ENCODE assay signal across 15 cellular contexts in genomic region chr16:50271148-50272041, GRCh38. TPM values are rescaled to one million over a fixed set of nuclear protein-coding genes. Genes with fewer than 3 reads are reported as not detected.
A peak's percentile ranks its signal among the peaks of the same experiment; 100 is the strongest.
DNase-seq lines count a peak whose midpoint lies in the region; ATAC-seq and TF ChIP-seq lines count a peak whose summit lies in the region.
"Had no signal": no experiment of that assay in that cellular context is flagged by ENCODE, and none has a peak within 500 bp of the region (broad histone marks: within the 10 kb centered on the region; RNA-seq: fewer than 3 reads in every experiment).

No MANE protein-coding gene starts in this region.

- H3K4me3 ChIP-seq in CD4-positive, alpha-beta memory T cell (ENCODE audit: low read length in 2 of 2) = no peak overlapping the region
- H3K4me3 ChIP-seq in Caco-2 (ENCODE audit: low read depth, low read length) = no peak overlapping the region
- H3K4me3 ChIP-seq: adrenal gland, Peyer's patch had no signal

- H3K27me3 ChIP-seq in CD4-positive, alpha-beta memory T cell (ENCODE audit: insufficient read depth, low read length) = no peaks in the 10 kb centered on the region
- H3K27me3 ChIP-seq in Caco-2 (replicated peaks; ENCODE audit: control insufficient read depth, insufficient read depth, low read length) = no peaks in the 10 kb centered on the region
- H3K27me3 ChIP-seq: adrenal gland, Peyer's patch had no signal

- no peaks in the 10 kb centered on the region for H3K27me3 Mint-ChIP-seq in T-helper 2 cell treated with Interferon-gamma antibody and Interleukin-4, amounts not matched to agents 5 μg/mL and 100 μg/mL, for 36 hours (ENCODE audit: low read depth)
- H3K27me3 Mint-ChIP-seq in CD4-positive, alpha-beta memory T cell = no peaks in the 10 kb centered on the region
- no peaks in the 10 kb centered on the region for H3K27me3 Mint-ChIP-seq in activated naive CD8-positive, alpha-beta T cell treated with anti-CD3 and anti-CD28 coated beads for 36 hours
- H3K27me3 Mint-ChIP-seq in naive thymus-derived CD8-positive, alpha-beta T cell = no peaks in the 10 kb centered on the region
- H3K27me3 Mint-ChIP-seq in Caco-2 (ENCODE audit: insufficient read depth, unreplicated experiment) = no peaks in the 10 kb centered on the region

- H3K4me1 ChIP-seq in CD4-positive, alpha-beta memory T cell (ENCODE audit: insufficient read depth, low read length) = peaks cover 82% of the 10 kb centered on the region
- H3K4me1 ChIP-seq in Caco-2 = no peaks in the 10 kb centered on the region

- H3K4me3 Mint-ChIP-seq in T-helper 2 cell treated with Interferon-gamma antibody and Interleukin-4, amounts not matched to agents 5 μg/mL and 100 μg/mL, for 36 hours = peak overlapping the region; percentile 42
- H3K4me3 Mint-ChIP-seq in CD4-positive, alpha-beta memory T cell = peak overlapping the region in 7 of 8 donors; percentile 54 to 98 (median 66)
- peak overlapping the region; percentile 37 for H3K4me3 Mint-ChIP-seq in activated naive CD8-positive, alpha-beta T cell treated with anti-CD3 and anti-CD28 coated beads for 36 hours
- H3K4me3 Mint-ChIP-seq in naive thymus-derived CD8-positive, alpha-beta T cell = peak overlapping the region; percentile 61 to 99 (median 89)
- no peak overlapping the region for H3K4me3 Mint-ChIP-seq in Caco-2 (ENCODE audit: unreplicated experiment)

- TF ChIP-seq CTCF in Caco-2 (IDR thresholded peaks at IDR 0.05; ENCODE audit: insufficient read depth in 1 of 2, low read depth in 1 of 2, low read length in 1 of 2, severe bottlenecking in 1 of 2, unreplicated experiment in 1 of 2) = no peak

- peak overlapping the region; percentile 71 for H3K27ac ChIP-seq in CD4-positive, alpha-beta memory T cell (ENCODE audit: low read depth, low read length)
- H3K27ac ChIP-seq: adrenal gland had no signal

- POLR2A ChIA-PET in CD4-positive, alpha-beta memory T cell (lab: Charles Lee; ENCODE audit: partially characterized antibody) = interaction anchor here (4.3 to 12.4 kb wide), 4 partner anchors 11 to 67 kb away, joined by 14 to 252 read pairs (median 68); no protein-coding TSS in a partner anchor
- POLR2A ChIA-PET in naive thymus-derived CD8-positive, alpha-beta T cell (lab: Charles Lee) = interaction anchor here (1.0 to 15.0 kb wide), 4 partner anchors 8 to 42 kb away, joined by 3 to 238 read pairs (median 6); no protein-coding TSS in a partner anchor
- POLR2A ChIA-PET in Caco-2 (lab: Charles Lee) = no interaction called here

- CTCF ChIA-PET in CD4-positive, alpha-beta memory T cell (lab: Charles Lee; ENCODE audit: partially characterized antibody) = interaction anchor here (1.1 to 15.2 kb wide), 6 partner anchors 8 to 85 kb away, joined by 3 to 155 read pairs (median 54); partner anchors contain the start of gene ADCY7
- CTCF ChIA-PET in Caco-2 (lab: Charles Lee) = interaction anchor here (1.1 kb wide), 1 partner anchor 11 kb away, joined by 3 read pairs; no protein-coding TSS in a partner anchor

- no peak for DNase-seq in T-helper 2 cell treated with Interferon-gamma antibody and Interleukin-4, amounts not matched to agents 5 μg/mL and 100 μg/mL, for 36 hours (ENCODE audit: low spot score)
- DNase-seq in T-helper 2 cell = no peak
- no peak for DNase-seq in CD4-positive, alpha-beta memory T cell
- no peak for DNase-seq in activated naive CD8-positive, alpha-beta T cell treated with anti-CD3 and anti-CD28 coated beads for 36 hours
- DNase-seq in naive thymus-derived CD8-positive, alpha-beta T cell = peak in 1 of 10 donors; percentile 46
- no peak for DNase-seq in ureter (ENCODE audit: low spot score)
- no peak for DNase-seq in Caco-2
- DNase-seq: activated CD4-positive, alpha-beta T cell treated with anti-CD3 and anti-CD28 coated beads, Interleukin-2, amount 50 U/mL, for 1 hour; adrenal gland; erythroblast; NCI-H2029 treated with DMSO at 0.1 percent for 48 hours; NCI-H526 treated with DMSO at 0.1 percent for 48 hours; stimulated activated CD4-positive, alpha-beta T cell treated with anti-CD3 and anti-CD28 coated beads, Interleukin-4, amount 100 ng/mL, for 1 hour had no signal

- peaks cover 59% of the 10 kb centered on the region for H3K4me1 Mint-ChIP-seq in T-helper 2 cell treated with Interferon-gamma antibody and Interleukin-4, amounts not matched to agents 5 μg/mL and 100 μg/mL, for 36 hours (ENCODE audit: low read depth)
- peaks cover 50 to 99% (median 78%) of the 10 kb centered on the region in 4 donors for H3K4me1 Mint-ChIP-seq in CD4-positive, alpha-beta memory T cell
- H3K4me1 Mint-ChIP-seq in activated naive CD8-positive, alpha-beta T cell treated with anti-CD3 and anti-CD28 coated beads for 36 hours = peaks cover 72% of the 10 kb centered on the region
- H3K4me1 Mint-ChIP-seq in naive thymus-derived CD8-positive, alpha-beta T cell = peaks cover 51 to 97% (median 88%) of the 10 kb centered on the region in 4 donors
- H3K4me1 Mint-ChIP-seq in Caco-2 (ENCODE audit: low read depth, unreplicated experiment) = no peaks in the 10 kb centered on the region

- H3K27ac Mint-ChIP-seq in T-helper 2 cell treated with Interferon-gamma antibody and Interleukin-4, amounts not matched to agents 5 μg/mL and 100 μg/mL, for 36 hours = peak overlapping the region; percentile 99
- peak overlapping the region; percentile 75 to 99 (median 86) for H3K27ac Mint-ChIP-seq in CD4-positive, alpha-beta memory T cell
- H3K27ac Mint-ChIP-seq in activated naive CD8-positive, alpha-beta T cell treated with anti-CD3 and anti-CD28 coated beads for 36 hours = peak overlapping the region; percentile 30
- H3K27ac Mint-ChIP-seq in naive thymus-derived CD8-positive, alpha-beta T cell = peak overlapping the region; percentile 90 to 99 (median 97)
- no peak overlapping the region for H3K27ac Mint-ChIP-seq in Caco-2 (ENCODE audit: unreplicated experiment)

- no peaks in the 10 kb centered on the region for H3K9me3 Mint-ChIP-seq in T-helper 2 cell treated with Interferon-gamma antibody and Interleukin-4, amounts not matched to agents 5 μg/mL and 100 μg/mL, for 36 hours
- H3K9me3 Mint-ChIP-seq in CD4-positive, alpha-beta memory T cell = no peaks in the 10 kb centered on the region
- H3K9me3 Mint-ChIP-seq in activated naive CD8-positive, alpha-beta T cell treated with anti-CD3 and anti-CD28 coated beads for 36 hours = no peaks in the 10 kb centered on the region
- no peaks in the 10 kb centered on the region for H3K9me3 Mint-ChIP-seq in naive thymus-derived CD8-positive, alpha-beta T cell
- H3K9me3 Mint-ChIP-seq in Caco-2 (ENCODE audit: unreplicated experiment) = no peaks in the 10 kb centered on the region

- no peaks in the 10 kb centered on the region for H3K9me3 ChIP-seq in CD4-positive, alpha-beta memory T cell (ENCODE audit: control insufficient read depth in 1 of 2, low read length in 2 of 2)
- no peaks in the 10 kb centered on the region for H3K9me3 ChIP-seq in Caco-2
- H3K9me3 ChIP-seq: adrenal gland, Peyer's patch had no signal

- H3K36me3 ChIP-seq in CD4-positive, alpha-beta memory T cell (ENCODE audit: insufficient read depth, low read length) = peaks cover 8% of the 10 kb centered on the region
- no peaks in the 10 kb centered on the region; the same call in none of the 2 replicates for H3K36me3 ChIP-seq in Caco-2 (ENCODE audit: control insufficient read depth, insufficient read depth, low read length)
- H3K36me3 ChIP-seq: adrenal gland, Peyer's patch had no signal

- intact Hi-C loops in CD4-positive, alpha-beta memory T cell (cut with micrococcal nuclease) = no loop called here
- intact Hi-C loops in Caco-2 (cut with micrococcal nuclease; ENCODE audit: unreplicated experiment) = no loop called here

- peaks cover 41% of the 10 kb centered on the region for H3K36me3 Mint-ChIP-seq in T-helper 2 cell treated with Interferon-gamma antibody and Interleukin-4, amounts not matched to agents 5 μg/mL and 100 μg/mL, for 36 hours (ENCODE audit: low read depth)
- peaks cover 12 to 57% of the 10 kb centered on the region in 2 donors for H3K36me3 Mint-ChIP-seq in CD4-positive, alpha-beta memory T cell
- peaks cover 31% of the 10 kb centered on the region for H3K36me3 Mint-ChIP-seq in activated naive CD8-positive, alpha-beta T cell treated with anti-CD3 and anti-CD28 coated beads for 36 hours
- H3K36me3 Mint-ChIP-seq in naive thymus-derived CD8-positive, alpha-beta T cell = peaks cover 0 to 4% (median 2%) of the 10 kb centered on the region in 3 donors
- peaks cover 16% of the 10 kb centered on the region for H3K36me3 Mint-ChIP-seq in Caco-2 (ENCODE audit: insufficient read depth, unreplicated experiment)

- no TSS peak for BruUV-seq in Caco-2 (replicated peaks; lab: Mats Ljungman, UMichigan)

- ATAC-seq in naive thymus-derived CD8-positive, alpha-beta T cell = no peak
- ATAC-seq in GM21825 (IDR thresholded peaks at IDR 0.05; ENCODE audit: unreplicated experiment) = no peak

RNA-seq across cellular contexts. Expression of gene ADCY7, which starts 5.0 kb away (rescaled TPM):
- 100 to 1,000 TPM; 230 to 235 TPM for total RNA-seq in CD4-positive, alpha-beta memory T cell
- polyA plus RNA-seq in CD4-positive, alpha-beta memory T cell = 10 to 100 TPM; 34.8 to 69.7 TPM
- 10 to 100 TPM; 72.3 to 73.1 TPM for total RNA-seq in activated naive CD8-positive, alpha-beta T cell treated with anti-CD3 and anti-CD28 coated beads for 36 hours
- 100 to 1,000 TPM; 133 to 135 TPM for total RNA-seq in naive thymus-derived CD8-positive, alpha-beta T cell
- 10 to 100 TPM; 60.1 to 72.8 (median 64.6) TPM for polyA plus RNA-seq in naive thymus-derived CD8-positive, alpha-beta T cell
- total RNA-seq in ureter = 18.6 TPM
- 51.3 and 54.2 TPM in 2 replicates for total RNA-seq in Caco-2 (2022)
